ENCODE assay signal across 9 cellular contexts in genomic region chr14:103625361-103626095, GRCh38. TPM values are rescaled to one million over a fixed set of nuclear protein-coding genes. Genes with fewer than 3 reads are reported as not detected.
DNase-seq lines count a peak whose midpoint lies in the region; ATAC-seq and TF ChIP-seq lines count a peak whose summit lies in the region.
"Had no signal": no experiment of that assay in that cellular context is flagged by ENCODE, and none has a peak within 500 bp of the region (broad histone marks: within the 10 kb centered on the region; RNA-seq: fewer than 3 reads in every experiment).

No MANE protein-coding gene starts in this region.

- POLR2A ChIA-PET in PC-9 (lab: Charles Lee; ENCODE audit: unreplicated experiment): interaction anchor here (0.6 kb wide), 1 partner anchor 68 kb away, joined by 4 read pairs; no protein-coding TSS in a partner anchor
- POLR2A ChIA-PET in MCF 10A (lab: Yijun Ruan, JAX): no interaction called here
- POLR2A ChIA-PET in A673 (lab: Charles Lee; ENCODE audit: low non-redundant PET): interaction anchor here (0.5 to 0.7 kb wide), 3 partner anchors 202 to 522 kb away, joined by 3 to 5 read pairs (median 5); no protein-coding TSS in a partner anchor

- no peaks in the 10 kb centered on the region for H3K9me3 Mint-ChIP-seq in MCF 10A (ENCODE audit: unreplicated experiment)

- H3K4me2 ChIP-seq in PC-9: peak overlapping the region; percentile 96

- DNase-seq in Daoy (ENCODE audit: low read depth) (peak; percentile 20), PC-9 (no peak), MCF 10A (ENCODE audit: unreplicated experiment) (no peak), gastrocnemius medialis (no peak), amygdala (lab: John Stamatoyannopoulos, UW) (no peak), A673 (ENCODE audit: low spot score) (no peak), KBM-7 (no peak)

- intact Hi-C loops in PC-9 (cut with micrococcal nuclease; ENCODE audit: unreplicated experiment): loop anchor here (1.0 to 2.0 kb wide), 3 partner anchors 31 to 419 kb away; no protein-coding TSS in a partner anchor
- intact Hi-C loops in MCF 10A (cut with micrococcal nuclease): loop anchor here (10.0 kb wide), 1 partner anchor 89 kb away; the partner anchor contains the start of genes XRCC3 and ZFYVE21
- intact Hi-C loops in gastrocnemius medialis (cut with DNase I; ENCODE audit: low total_unique reads): loop anchor here (5.0 kb wide), 1 partner anchor 238 kb away; the partner anchor contains the start of gene MARK3
- intact Hi-C loops in A673 (cut with micrococcal nuclease; ENCODE audit: unreplicated experiment): no loop called here

- H3K27me3 Mint-ChIP-seq in MCF 10A (ENCODE audit: insufficient read depth, unreplicated experiment): no peaks in the 10 kb centered on the region

- peaks cover 19% of the 10 kb centered on the region for H3K79me2 ChIP-seq in PC-9 (ENCODE audit: low read depth)

- CTCF ChIA-PET in PC-9 (lab: Charles Lee) (no interaction called here), MCF 10A (lab: Yijun Ruan, JAX) (interaction anchor here (0.6 kb wide), 1 partner anchor 49 kb away, joined by 3 read pairs; no protein-coding TSS in a partner anchor), A673 (lab: Charles Lee) (no interaction called here)

- H3K4me1 ChIP-seq in PC-9 (replicated peaks; ENCODE audit: insufficient read depth) (peaks cover 52% of the 10 kb centered on the region), gastrocnemius medialis (peaks cover 25 to 33% of the 10 kb centered on the region in 2 donors), A673 (ENCODE audit: insufficient read depth, low read length, poor library complexity, severe bottlenecking) (peaks cover 16% of the 10 kb centered on the region)

- in situ Hi-C loops in gastrocnemius medialis (cut with MboI; ENCODE audit: low sequenced_read_pairs in 4 of 4) (no loop called here), KBM-7 (cut with MboI; ENCODE audit: low pct_unique_long_range_greater_than_20kb, low sequenced_read_pairs) (no loop called here)

- TF ChIP-seq CTCF in PC-9 (conservative IDR thresholded peaks at IDR 0.05): no peak
- no peak for TF ChIP-seq CTCF in MCF 10A (IDR thresholded peaks at IDR 0.05; ENCODE audit: unreplicated experiment)
- TF ChIP-seq CTCF in gastrocnemius medialis (IDR thresholded peaks at IDR 0.05 in 4 of 5, conservative IDR thresholded peaks at IDR 0.05 in 1 of 5): no peak
- TF ChIP-seq CTCF in A673 (conservative IDR thresholded peaks at IDR 0.05; ENCODE audit: low read depth, low read length): no peak

- ATAC-seq in gastrocnemius medialis (no peak), GM19328 (IDR thresholded peaks at IDR 0.05; ENCODE audit: unreplicated experiment) (no peak)

- H3K4me3 ChIP-seq in PC-9 (no peak overlapping the region), gastrocnemius medialis (no peak overlapping the region), A673 (ENCODE audit: low read depth, low read length, poor library complexity, severe bottlenecking) (no peak overlapping the region)

- H3K27me3 ChIP-seq in PC-9 (ENCODE audit: insufficient read depth, low read depth) (no peaks in the 10 kb centered on the region), gastrocnemius medialis (no peaks in the 10 kb centered on the region), A673 (replicated peaks; ENCODE audit: insufficient read depth, low read depth, low read length, poor library complexity) (no peaks in the 10 kb centered on the region)

- H3K4me3 Mint-ChIP-seq in MCF 10A (ENCODE audit: unreplicated experiment): no peak overlapping the region

- no peak overlapping the region for H2AFZ ChIP-seq in PC-9

- no TSS peak for BruUV-seq in PC-9 (replicated peaks; lab: Mats Ljungman, UMichigan)
- BruUV-seq in MCF 10A (replicated peaks; lab: Mats Ljungman, UMichigan): no TSS peak
- no TSS peak for BruUV-seq in A673 (replicated peaks; lab: Mats Ljungman, UMichigan)

- peak overlapping the region; percentile 33 for H3K27ac ChIP-seq in PC-9
- H3K27ac ChIP-seq in gastrocnemius medialis: peak overlapping the region; percentile 56 to 63 (median 60)
- H3K27ac ChIP-seq in A673 (ENCODE audit: low read depth, low read length, poor library complexity, severe bottlenecking): no peak overlapping the region
- H3K27ac ChIP-seq: HL-60 had no signal

- H3F3A ChIP-seq in PC-9 (ENCODE audit: insufficient read depth, low read depth): peaks cover 50% of the 10 kb centered on the region

- no peak for TF ChIP-seq POLR2A in gastrocnemius medialis (IDR thresholded peaks at IDR 0.05)

- peaks cover 8% of the 10 kb centered on the region for H4K20me1 ChIP-seq in PC-9 (ENCODE audit: insufficient read depth)

- no peaks in the 10 kb centered on the region for H3K36me3 ChIP-seq in PC-9 (ENCODE audit: low read depth)
- H3K36me3 ChIP-seq in gastrocnemius medialis: no peaks in the 10 kb centered on the region
- H3K36me3 ChIP-seq in A673 (ENCODE audit: insufficient read depth, low read length, poor library complexity, severe bottlenecking): no peaks in the 10 kb centered on the region

- peak overlapping the region; percentile 19 for H3K27ac Mint-ChIP-seq in MCF 10A (ENCODE audit: low read depth, unreplicated experiment)

- no peaks in the 10 kb centered on the region for H3K36me3 Mint-ChIP-seq in MCF 10A (ENCODE audit: insufficient read depth, unreplicated experiment)

- H3K9me3 ChIP-seq in PC-9 (ENCODE audit: insufficient read depth, low read depth) (no peaks in the 10 kb centered on the region), gastrocnemius medialis (no peaks in the 10 kb centered on the region), A673 (ENCODE audit: low read depth, low read length, poor library complexity, severe bottlenecking) (no peaks in the 10 kb centered on the region)

- no peaks in the 10 kb centered on the region for H3K9me2 ChIP-seq in PC-9 (ENCODE audit: insufficient read depth)

- H3K4me1 Mint-ChIP-seq in MCF 10A (ENCODE audit: insufficient read depth, unreplicated experiment): peaks cover 9% of the 10 kb centered on the region

RNA-seq across cellular contexts. Expression of gene KLC1, which starts 3.5 kb away (rescaled TPM):
- total RNA-seq in Daoy (2014; rRNA removed; shearing (Covaris generic)): 178 and 244 TPM in 2 replicates
- 254 and 331 TPM in 2 replicates for total RNA-seq in PC-9 (2021)
- 216 and 220 TPM in 2 replicates for total RNA-seq in MCF 10A (2022)
- total RNA-seq in gastrocnemius medialis: 100 to 1,000 TPM; 217 to 398 (median 309) TPM
- total RNA-seq in A673 (2021): 163 and 171 TPM in 2 replicates
